In the genomic region with DNA sequence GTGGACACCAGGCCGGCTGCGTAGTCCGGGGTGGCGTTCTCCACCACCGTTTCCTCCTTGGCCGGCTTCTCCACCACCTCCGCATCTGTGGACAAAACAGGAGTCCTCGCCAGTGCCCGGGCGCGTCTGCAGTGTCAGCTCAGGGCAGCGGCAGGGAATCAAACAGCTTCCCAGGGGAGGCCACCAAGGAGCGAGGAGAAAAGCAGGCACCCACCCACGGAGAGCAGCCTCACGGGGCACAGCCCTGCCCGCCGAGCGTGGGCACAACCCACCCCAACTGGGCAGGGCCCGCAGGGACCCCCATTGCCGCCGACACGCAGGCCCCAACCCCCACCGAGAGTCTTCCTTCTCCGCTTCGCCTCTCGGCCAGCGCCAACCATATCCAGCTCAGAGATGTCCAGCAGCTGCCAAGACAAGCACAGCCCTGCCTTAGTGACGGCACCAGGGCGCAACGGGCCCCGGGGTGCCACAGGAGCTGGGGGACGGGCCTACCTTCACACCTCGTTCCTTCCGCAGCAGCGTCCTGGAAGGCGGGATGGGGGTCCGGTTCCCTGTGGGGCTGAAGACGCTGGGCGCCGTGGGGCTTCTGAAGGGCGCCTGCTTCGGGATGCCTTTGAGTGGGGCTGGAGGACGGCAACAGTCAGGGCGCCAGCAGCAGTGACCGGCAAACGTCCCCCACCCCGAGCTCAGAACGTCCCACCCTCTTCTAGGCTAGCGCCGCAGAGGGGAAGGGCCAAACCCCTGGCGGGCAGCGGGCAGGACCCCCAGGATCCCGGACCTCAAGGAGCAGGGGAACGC, we compare ENCODE assay signal across 1 cellular context.
A peak's percentile ranks its signal among the peaks of the same experiment; 100 is the strongest.
TF ChIP-seq lines count a peak whose summit lies in the region.

No MANE protein-coding gene starts in this region.

TF ChIP-seq in HepG2, 621 proteins besides CTCF, POLR2A, EP300 and RAD21:
- TF ChIP-seq SYNCRIP (IDR thresholded peaks at IDR 0.05; ENCODE audit: insufficient read depth, low read depth, low read length) (no peak), HNRNPL (IDR thresholded peaks at IDR 0.05; ENCODE audit: low read depth, low read length) (0 out of 2 replicates have a peak, but pooled peaks have one; percentile 45), AGO2 (optimal IDR thresholded peaks at IDR 0.05; ENCODE audit: low read depth, low read length) (peak; percentile 67), ZNF768 (CRISPR knock-in tag; IDR thresholded peaks at IDR 0.05) (peak; percentile 75; the same call in 1 of the 2 replicates), ZNF326 (CRISPR knock-in tag; IDR thresholded peaks at IDR 0.05; ENCODE audit: borderline replicate concordance) (no peak), NONO (IDR thresholded peaks at IDR 0.05) (no peak), NONO (CRISPR knock-in tag; conservative IDR thresholded peaks at IDR 0.05) (no peak)
